Comparison of ENCODE assay signal across 8 cellular contexts in the genomic region with DNA sequence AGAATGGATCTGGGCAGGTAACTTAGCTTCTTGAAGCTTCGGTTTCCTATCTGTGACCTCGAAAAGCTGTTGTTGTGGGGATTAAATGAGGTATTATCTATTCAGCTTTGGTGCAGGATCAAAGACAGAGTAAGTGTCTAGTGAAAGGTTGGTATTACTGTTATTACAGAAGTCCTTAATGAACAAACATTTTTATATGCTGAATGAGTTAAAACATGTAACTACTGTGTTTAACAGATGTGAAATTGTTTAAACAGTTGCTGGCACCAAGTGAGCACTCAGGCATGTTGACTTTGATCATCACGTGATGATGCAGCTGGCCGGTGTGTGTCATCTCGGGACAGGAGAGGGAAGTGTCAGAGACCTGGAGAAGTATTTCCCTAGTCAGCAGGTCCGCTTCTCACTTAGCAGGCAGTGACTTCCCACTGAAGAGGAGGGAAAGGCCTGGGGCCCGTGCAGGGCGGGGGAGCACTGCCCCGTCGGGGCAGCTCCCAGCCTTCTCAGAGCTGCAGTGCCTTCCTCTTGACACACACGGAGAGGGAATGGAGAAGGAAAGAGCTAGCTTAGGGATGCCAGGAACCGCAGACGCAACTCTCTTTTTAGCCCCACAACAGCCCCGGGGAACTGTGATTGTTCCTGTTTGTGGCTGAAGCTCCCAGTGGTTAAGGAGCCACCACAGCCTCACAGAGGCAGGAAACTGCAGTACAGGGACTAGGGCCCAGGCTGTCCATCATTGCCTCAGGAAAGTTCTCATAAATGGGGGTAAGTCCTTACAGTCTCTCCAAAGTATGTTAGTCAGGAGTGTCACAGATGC. TPM values are rescaled to one million over a fixed set of nuclear protein-coding genes. Genes with fewer than 3 reads are reported as not detected.
DNase-seq lines count a peak whose midpoint lies in the region; ATAC-seq, FAIRE-seq and TF ChIP-seq lines count a peak whose summit lies in the region.

No MANE protein-coding gene starts in this region.

- H3K27me3 ChIP-seq in K562 (ENCODE audit: control insufficient read depth in 2 of 2, insufficient read depth in 2 of 2, low read length in 2 of 2) (no peaks in the 10 kb centered on the region), lung (ENCODE audit: control insufficient read depth, insufficient read depth) (no peaks in the 10 kb centered on the region)

- in situ Hi-C loops in K562 (cut with MboI) = no loop called here

- POLR2A ChIA-PET in K562 (lab: Yijun Ruan, JAX) = interaction anchor here (0.6 to 1.7 kb wide), 6 partner anchors 9 to 91 kb away, joined by 3 to 6 read pairs (median 4); partner anchors contain the start of genes RIPK1 and TUBB2A
- POLR2A ChIA-PET in activated CD8-positive, alpha-beta T cell treated with anti-CD3 and anti-CD28 coated beads, Interleukin-2, amount 10 ng/mL, durations not matched to agents 7 days and 5 days (lab: Charles Lee) = no interaction called here

- H3K27ac ChIP-seq in K562 (ENCODE audit: extremely low read depth, low read depth, low read length) = no peak overlapping the region
- H3K27ac ChIP-seq in lung (ENCODE audit: low read depth in 1 of 2, low read length in 1 of 2) = peak overlapping the region; percentile 52 to 54

- no peak for FAIRE-seq in K562 (lab: Jason Lieb, UNC)

- no peaks in the 10 kb centered on the region for H3K9me1 ChIP-seq in K562 (ENCODE audit: control insufficient read depth, insufficient read depth, low read length)

- H3K27me3 Mint-ChIP-seq in activated CD8-positive, alpha-beta T cell treated with anti-CD3 and anti-CD28 coated beads, Interleukin-2, amount 10 ng/mL, durations not matched to agents 7 days and 5 days (ENCODE audit: low read depth) = no peaks in the 10 kb centered on the region
- peaks cover 0 to 2% (median 0%) of the 10 kb centered on the region in 3 donors for H3K27me3 Mint-ChIP-seq in immature natural killer cell (ENCODE audit: low read depth in 3 of 3)

- CTCF ChIA-PET in K562 (lab: Yijun Ruan, JAX; ENCODE audit: low intra/inter-chr PET ratio) = no interaction called here
- CTCF ChIA-PET in activated CD8-positive, alpha-beta T cell treated with anti-CD3 and anti-CD28 coated beads, Interleukin-2, amount 10 ng/mL, durations not matched to agents 7 days and 5 days (lab: Charles Lee) = interaction anchor here (1.0 to 1.2 kb wide), 3 partner anchors 18 to 23 kb away, joined by 3 to 4 read pairs (median 3); partner anchors contain the start of gene TUBB2A

- BruUV-seq in K562 (replicated peaks; lab: Mats Ljungman, UMichigan) = no TSS peak

- no peak for TF ChIP-seq EP300 in K562 (IDR thresholded peaks at IDR 0.05; ENCODE audit: low read length)

- H3K4me3 Mint-ChIP-seq in activated CD8-positive, alpha-beta T cell treated with anti-CD3 and anti-CD28 coated beads, Interleukin-2, amount 10 ng/mL, durations not matched to agents 7 days and 5 days = no peak overlapping the region
- H3K4me3 Mint-ChIP-seq in immature natural killer cell = no peak overlapping the region

- ATAC-seq in K562 = peak; percentile 65
- ATAC-seq in lung (ENCODE audit: insufficient read depth, low FRiP score) = peak; percentile 84
- ATAC-seq in HG03565 (IDR thresholded peaks at IDR 0.05; ENCODE audit: unreplicated experiment) = no peak
- ATAC-seq in activated CD8-positive, alpha-beta T cell treated with anti-CD3 and anti-CD28 coated beads, Interleukin-2, amount 10 ng/mL, durations not matched to agents 7 days and 5 days = no peak
- no peak for ATAC-seq in GM21717 (IDR thresholded peaks at IDR 0.05; ENCODE audit: unreplicated experiment)

- no peaks in the 10 kb centered on the region for H3K9me3 ChIP-seq in K562 (replicated peaks; ENCODE audit: control insufficient read depth, insufficient read depth, low read depth, low read length)
- H3K9me3 ChIP-seq in lung (ENCODE audit: control insufficient read depth in 2 of 2, insufficient read depth in 1 of 2, low read length in 1 of 2) = no peaks in the 10 kb centered on the region

- H3K9me3 Mint-ChIP-seq in activated CD8-positive, alpha-beta T cell treated with anti-CD3 and anti-CD28 coated beads, Interleukin-2, amount 10 ng/mL, durations not matched to agents 7 days and 5 days (ENCODE audit: insufficient read depth) = no peaks in the 10 kb centered on the region
- H3K9me3 Mint-ChIP-seq in immature natural killer cell = no peaks in the 10 kb centered on the region

- peaks cover 6% of the 10 kb centered on the region; the same call in 1 of the 3 replicates for H3K36me3 ChIP-seq in K562 (ENCODE audit: control insufficient read depth, insufficient read depth, low read length)
- peaks cover 0 to 6% of the 10 kb centered on the region in 2 donors for H3K36me3 ChIP-seq in lung (ENCODE audit: control insufficient read depth in 2 of 2, insufficient read depth in 2 of 2, low read length in 2 of 2)

- H3K4me1 ChIP-seq in K562 (replicated peaks in 1 of 2; ENCODE audit: control insufficient read depth in 2 of 2, insufficient read depth in 2 of 2, low read length in 2 of 2) (peaks cover 0 to 14% of the 10 kb centered on the region in 2 experiments; a peak in 3 of 5 replicates), lung (ENCODE audit: control insufficient read depth in 2 of 2, insufficient read depth in 2 of 2, low read length in 2 of 2) (no peaks in the 10 kb centered on the region)

- TF ChIP-seq CTCF in K562 (IDR thresholded peaks at IDR 0.05 in 2 of 3, conservative IDR thresholded peaks at IDR 0.05 in 1 of 3; ENCODE audit: insufficient read depth in 2 of 3, low read depth in 1 of 3, low read length in 3 of 3) (no peak), lung (IDR thresholded peaks at IDR 0.05; ENCODE audit: control extremely low read depth, extremely low read depth) (no peak)

- intact Hi-C loops in K562 (cut with micrococcal nuclease) = no loop called here

- no peak overlapping the region for H3K27ac Mint-ChIP-seq in activated CD8-positive, alpha-beta T cell treated with anti-CD3 and anti-CD28 coated beads, Interleukin-2, amount 10 ng/mL, durations not matched to agents 7 days and 5 days
- no peak overlapping the region for H3K27ac Mint-ChIP-seq in immature natural killer cell

- DNase-seq in GM03348 (ENCODE audit: low spot score) = peak; percentile 32
- DNase-seq in NCI-H146 treated with DMSO at 0.1 percent for 48 hours (lab: John Stamatoyannopoulos, UW; ENCODE audit: unreplicated experiment) = peak; percentile 87
- peak in 1 of 4 experiments; percentile 27 for DNase-seq in K562 (ENCODE audit: extremely low read depth in 1 of 4, low spot score in 3 of 4)
- DNase-seq in lung (ENCODE audit: low spot score) = peak; percentile 60
- no peak for DNase-seq in activated CD8-positive, alpha-beta T cell treated with anti-CD3 and anti-CD28 coated beads, Interleukin-2, amount 10 ng/mL, durations not matched to agents 7 days and 5 days
- no peak for DNase-seq in immature natural killer cell

- no peaks in the 10 kb centered on the region for H3K36me3 Mint-ChIP-seq in activated CD8-positive, alpha-beta T cell treated with anti-CD3 and anti-CD28 coated beads, Interleukin-2, amount 10 ng/mL, durations not matched to agents 7 days and 5 days (ENCODE audit: low read depth)
- H3K36me3 Mint-ChIP-seq in immature natural killer cell = peaks cover 12 to 46% (median 33%) of the 10 kb centered on the region in 3 donors

- H4K20me1 ChIP-seq in K562 (replicated peaks; ENCODE audit: control insufficient read depth, insufficient read depth, low read length) = no peaks in the 10 kb centered on the region

- 0 out of 4 replicates have a peak, but pooled peaks of 1 of the 2 experiments have one; percentile 10 for TF ChIP-seq RAD21 in K562 (CRISPR knock-in tag; conservative IDR thresholded peaks at IDR 0.05 in 1 of 2, IDR thresholded peaks at IDR 0.05 in 1 of 2)

- peak overlapping the region; percentile 11; the same call in 1 of the 2 replicates for H2AFZ ChIP-seq in K562 (ENCODE audit: low read depth, low read length)

- no peaks in the 10 kb centered on the region for H3K79me2 ChIP-seq in K562 (ENCODE audit: control insufficient read depth, insufficient read depth, low read length)

- no peak overlapping the region for H3K4me2 ChIP-seq in K562 (ENCODE audit: insufficient read depth, low read length)

- WGBS in K562 (ENCODE audit: insufficient coverage, low coverage, missing lambda C conversion rate) = 45% methylated on average over 14 of the region's 14 CpGs
- 42 to 45% methylated on average over 14 of the region's 14 CpGs for WGBS in lung, 2 donors

- H3K4me3 ChIP-seq in K562 (no peak overlapping the region), lung (no peak overlapping the region)

- H3K4me1 Mint-ChIP-seq in activated CD8-positive, alpha-beta T cell treated with anti-CD3 and anti-CD28 coated beads, Interleukin-2, amount 10 ng/mL, durations not matched to agents 7 days and 5 days (ENCODE audit: low read depth) = peaks cover 12% of the 10 kb centered on the region
- H3K4me1 Mint-ChIP-seq in immature natural killer cell = no peaks in the 10 kb centered on the region

- H3K9ac ChIP-seq in K562 (ENCODE audit: insufficient read depth in 1 of 2, low read depth in 2 of 2, low read length in 2 of 2) = peak overlapping the region in 1 of 2 experiments; percentile 56; a peak in 2 of 4 replicates

- TF ChIP-seq POLR2A in K562 (conservative IDR thresholded peaks at IDR 0.05) = no peak

RNA-seq across cellular contexts. Expression of gene TUBB2A, which starts 18.0 kb away (rescaled TPM):
- 19.1 and 41.5 TPM in 2 replicates for total RNA-seq in K562 (2011; cell fraction: chromatin; rRNA removed; ENCODE audit: low replicate concordance)
- 35.0 and 37.2 TPM in 2 replicates for total RNA-seq in K562 (2011; cell fraction: nucleolus; rRNA removed)
- total RNA-seq in K562 (2011; cell fraction: nucleoplasm; rRNA removed) = 24.8 and 26.5 TPM in 2 replicates
- total RNA-seq in K562 (2014; rRNA removed) (92.1 and 101 TPM in 2 replicates), K562 (2014; rRNA removed; fragmentation: Illumina TruSeq; extraction: Trizol) (18.1 and 23.5 TPM in 2 replicates), K562 (2015; rRNA removed; fragmentation: Illumina TruSeq; extraction: Trizol) (43.2 and 44.9 TPM in 2 replicates), K562 (2021) (81.8 and 82.4 TPM in 2 replicates), lung (10 to 100 TPM; 19.7 to 53.5 TPM)
- polyA plus RNA-seq in K562 (2011; rRNA removed) (45.6 and 52.0 TPM in 2 replicates), K562 (2014; fragmentation: Illumina TruSeq; extraction: Trizol) (50.1 and 68.1 TPM in 2 replicates), K562 (2014; fragmentation: Nextera tagmentation; extraction: Ambion mirVana) (1 to 10 TPM; 3.6 to 6.3 TPM), K562 (2014; rRNA removed) (73.1 and 73.4 TPM in 2 replicates), lung (10 to 100 TPM; 10.8 to 40.6 TPM), immature natural killer cell (1 to 10 TPM; 1.4 to 3.8 (median 2.9) TPM)
- 57.7 and 124 TPM in 2 replicates for polyA plus RNA-seq in K562 (2011; cell fraction: cytosol; rRNA removed)
- polyA plus RNA-seq in K562 (2011; cell fraction: nucleus; rRNA removed) = 49.0 and 58.3 TPM in 2 replicates
- 70.6 and 119 TPM in 2 replicates for polyA plus RNA-seq in K562 (2012)
- polyA minus RNA-seq in K562 (2011; rRNA and poly(A)+ RNA removed) = 29.1 and 41.2 TPM in 2 replicates
- 61.6 and 63.4 TPM in 2 replicates for polyA minus RNA-seq in K562 (2011; cell fraction: cytosol; rRNA and poly(A)+ RNA removed)
- polyA minus RNA-seq in K562 (2011; cell fraction: nucleus; rRNA and poly(A)+ RNA removed) = 17.5 and 22.9 TPM in 2 replicates
- 1 to 10 TPM; 2.7 to 3.5 TPM for total RNA-seq in activated CD8-positive, alpha-beta T cell treated with anti-CD3 and anti-CD28 coated beads, Interleukin-2, amount 10 ng/mL, durations not matched to agents 7 days and 5 days

RNA-seq across cellular contexts. Expression of gene BPHL, which starts 20.8 kb away (rescaled TPM):
- 15.8 and 23.9 TPM in 2 replicates for total RNA-seq in K562 (2011; cell fraction: chromatin; rRNA removed; ENCODE audit: low replicate concordance)
- total RNA-seq in K562 (2011; cell fraction: nucleolus; rRNA removed) = 10.9 and 11.7 TPM in 2 replicates
- 18.0 and 24.7 TPM in 2 replicates for total RNA-seq in K562 (2011; cell fraction: nucleoplasm; rRNA removed)
- 4.1 and 6.3 TPM in 2 replicates for total RNA-seq in K562 (2014; rRNA removed)
- 8.5 and 9.8 TPM in 2 replicates for total RNA-seq in K562 (2014; rRNA removed; fragmentation: Illumina TruSeq; extraction: Trizol)
- total RNA-seq in K562 (2015; rRNA removed; fragmentation: Illumina TruSeq; extraction: Trizol) = 7.1 and 8.2 TPM in 2 replicates
- 10.3 and 10.4 TPM in 2 replicates for total RNA-seq in K562 (2021)
- polyA plus RNA-seq in K562 (2011; rRNA removed) = 14.0 and 17.4 TPM in 2 replicates
- 7.7 and 9.2 TPM in 2 replicates for polyA plus RNA-seq in K562 (2011; cell fraction: cytosol; rRNA removed)
- 14.9 and 16.2 TPM in 2 replicates for polyA plus RNA-seq in K562 (2011; cell fraction: nucleus; rRNA removed)
- polyA plus RNA-seq in K562 (2012) = 6.9 and 17.7 TPM in 2 replicates
- 6.6 and 8.2 TPM in 2 replicates for polyA plus RNA-seq in K562 (2014; fragmentation: Illumina TruSeq; extraction: Trizol)
- polyA plus RNA-seq in K562 (2014; fragmentation: Nextera tagmentation; extraction: Ambion mirVana) = 1 to 10 TPM; 3.5 to 9.3 TPM
- 6.3 and 8.1 TPM in 2 replicates for polyA plus RNA-seq in K562 (2014; rRNA removed)
- 9.0 and 11.6 TPM in 2 replicates for polyA minus RNA-seq in K562 (2011; rRNA and poly(A)+ RNA removed)
- 5.0 and 10.1 TPM in 2 replicates for polyA minus RNA-seq in K562 (2011; cell fraction: cytosol; rRNA and poly(A)+ RNA removed)
- polyA minus RNA-seq in K562 (2011; cell fraction: nucleus; rRNA and poly(A)+ RNA removed) = 10.9 and 12.1 TPM in 2 replicates
- total RNA-seq in lung = 10 to 100 TPM; 14.2 to 14.9 TPM
- polyA plus RNA-seq in lung = 10 to 100 TPM in 1 of 2 donors, 1 to 10 TPM in 1; 6.0 to 11.7 TPM
- total RNA-seq in activated CD8-positive, alpha-beta T cell treated with anti-CD3 and anti-CD28 coated beads, Interleukin-2, amount 10 ng/mL, durations not matched to agents 7 days and 5 days = 1 to 10 TPM; 5.5 to 8.0 TPM
- polyA plus RNA-seq in immature natural killer cell = 1 to 10 TPM; 7.5 to 9.7 (median 9.1) TPM

Comparison
In these comparisons a context has a peak if more than half of its experiments do, and no peak if none do; other contexts are left out.
1. DNase-seq: peak in GM03348 (single experiment), NCI-H146 treated with DMSO at 0.1 percent for 48 hours (single experiment) and lung (single experiment); none in activated CD8-positive, alpha-beta T cell treated with anti-CD3 and anti-CD28 coated beads, Interleukin-2, amount 10 ng/mL, durations not matched to agents 7 days and 5 days (single experiment) and immature natural killer cell (0 of 3).
2. ATAC-seq: peak in K562 (single experiment) and lung (single experiment); none in HG03565 (single experiment), activated CD8-positive, alpha-beta T cell treated with anti-CD3 and anti-CD28 coated beads, Interleukin-2, amount 10 ng/mL, durations not matched to agents 7 days and 5 days (single experiment) and GM21717 (single experiment).
3. RNA of gene TUBB2A, which starts 18.0 kb away (total RNA-seq): 18.1 to 101 TPM in K562 and 19.7 to 53.5 TPM in lung; 2.7 to 3.5 TPM in activated CD8-positive, alpha-beta T cell treated with anti-CD3 and anti-CD28 coated beads, Interleukin-2, amount 10 ng/mL, durations not matched to agents 7 days and 5 days; every median in the first group is over 4 times any median in the second.